20 cellular contexts compared by ENCODE assay signal in genomic region chr20:48567145-48567544, GRCh38.
DNase-seq lines count a peak whose midpoint lies in the region; ATAC-seq, FAIRE-seq and TF ChIP-seq lines count a peak whose summit lies in the region.
"Had no signal": no experiment of that assay in that cellular context is flagged by ENCODE, and none has a peak within 500 bp of the region (broad histone marks: within the 10 kb centered on the region; RNA-seq: fewer than 3 reads in every experiment).

No MANE protein-coding gene starts in this region.

- no peak for TF ChIP-seq RAD21 in H1 (IDR thresholded peaks at IDR 0.05 in 1 of 2, conservative IDR thresholded peaks at IDR 0.05 in 1 of 2; ENCODE audit: low read depth in 2 of 2, low read length in 2 of 2)

- no peak for ATAC-seq in stimulated activated naive B cell treated with anti-CD40 and anti-IgM and Interleukin-4, amounts not matched to agents 10 μg/mL and 1 μg/mL and 100 μg/mL, for 72 hours (replicated peaks)
- no peak for ATAC-seq in GM21526 (IDR thresholded peaks at IDR 0.05; ENCODE audit: low FRiP score, unreplicated experiment)
- ATAC-seq: GM23338, HCT116 had no signal

- no peak overlapping the region for H4K91ac ChIP-seq in H1 (replicated peaks; ENCODE audit: insufficient read length, low read length)

- H3K4me3 ChIP-seq in HEK293 (ENCODE audit: low read depth, low read length) = no peak overlapping the region
- H3K4me3 ChIP-seq in WERI-Rb-1 (ENCODE audit: low read depth, low read length) = no peak overlapping the region
- no peak overlapping the region for H3K4me3 ChIP-seq in H1 (ENCODE audit: extremely low read depth in 1 of 4, insufficient read depth in 2 of 4, low read depth in 3 of 4, low read length in 4 of 4)
- no peak overlapping the region for H3K4me3 ChIP-seq in brain microvascular endothelial cell (ENCODE audit: low read depth, low read length)
- H3K4me3 ChIP-seq: GM23338 had no signal

- no peak overlapping the region for H3K56ac ChIP-seq in H1 (replicated peaks; ENCODE audit: insufficient read length, low read depth, low read length)

- no peak for TF ChIP-seq POLR2A in H1 (IDR thresholded peaks at IDR 0.05; ENCODE audit: control extremely low read depth in 1 of 2, low read depth in 2 of 2, low read length in 2 of 2)

- H3K9me3 ChIP-seq in HEK293 (ENCODE audit: control insufficient read depth, insufficient read depth, low read depth, low read length) = no peaks in the 10 kb centered on the region
- peaks cover 3% of the 10 kb centered on the region for H3K9me3 ChIP-seq in WERI-Rb-1 (ENCODE audit: severe bottlenecking)
- H3K9me3 ChIP-seq in H1 (ENCODE audit: insufficient read depth in 2 of 2, low read depth in 1 of 2, low read length in 1 of 2) = peaks cover 3 to 10% of the 10 kb centered on the region in 2 experiments; a peak in 2 of 4 replicates

- POLR2A ChIA-PET in HEK293 (lab: Yijun Ruan, JAX) = no interaction called here
- POLR2A ChIA-PET in H1 (lab: Charles Lee; ENCODE audit: partially characterized antibody) = no interaction called here

- no peaks in the 10 kb centered on the region for H3K79me2 ChIP-seq in H1 (ENCODE audit: control insufficient read depth in 1 of 2, insufficient read depth in 2 of 2, low read length in 2 of 2)

- no peak overlapping the region for H2AK5ac ChIP-seq in H1 (ENCODE audit: low read depth, low read length)

- no peak overlapping the region for H3K4me2 ChIP-seq in H1 (ENCODE audit: insufficient read depth in 1 of 2, low read depth in 2 of 2, low read length in 2 of 2)
- H3K4me2 ChIP-seq: GM23338 had no signal

- no peaks in the 10 kb centered on the region for H3K36me3 ChIP-seq in HEK293 (ENCODE audit: control insufficient read depth in 2 of 2, insufficient read depth in 1 of 2, low read length in 2 of 2)
- H3K36me3 ChIP-seq in WERI-Rb-1 = no peaks in the 10 kb centered on the region
- H3K36me3 ChIP-seq in H1 (ENCODE audit: control insufficient read depth in 2 of 4, insufficient read depth in 4 of 4, low read length in 3 of 4) = no peaks in the 10 kb centered on the region
- H3K36me3 ChIP-seq in brain microvascular endothelial cell (replicated peaks) = no peaks in the 10 kb centered on the region

- H3K9me3 Mint-ChIP-seq in stimulated activated naive B cell treated with anti-CD40 and anti-IgM and Interleukin-4, amounts not matched to agents 10 μg/mL and 1 μg/mL and 100 μg/mL, for 72 hours = peaks cover 4 to 10% of the 10 kb centered on the region in 2 donors
- H3K9me3 Mint-ChIP-seq: CD8-positive, alpha-beta memory T cell had no signal

- H3K18ac ChIP-seq in H1 (ENCODE audit: extremely low read depth, low read length) = no peak overlapping the region

- H2BK120ac ChIP-seq in H1 (replicated peaks; ENCODE audit: low read depth, low read length) = no peak overlapping the region

- H2AFZ ChIP-seq in H1 (ENCODE audit: low read length) = no peak overlapping the region
- H2AFZ ChIP-seq: GM23338 had no signal

- no peak overlapping the region for H2BK15ac ChIP-seq in H1 (ENCODE audit: low read length)

- no peak overlapping the region for H4K5ac ChIP-seq in H1 (ENCODE audit: insufficient read length, low read depth, low read length)

- no peak overlapping the region for H3K9ac ChIP-seq in H1 (replicated peaks in 1 of 4; ENCODE audit: extremely low read depth in 1 of 4, low read depth in 3 of 4, low read length in 3 of 4)

- TF ChIP-seq CTCF in HEK293 (tag by site-specific recombination; IDR thresholded peaks at IDR 0.05) (no peak), WERI-Rb-1 (IDR thresholded peaks at IDR 0.05; ENCODE audit: low read depth, low read length) (no peak), H1 (IDR thresholded peaks at IDR 0.05; ENCODE audit: control extremely low read depth in 1 of 3, insufficient read depth in 1 of 3, low read depth in 1 of 3, low read length in 3 of 3) (no peak), brain microvascular endothelial cell (IDR thresholded peaks at IDR 0.05; ENCODE audit: low read depth, low read length, missing control alignments) (no peak)

- H3K23me2 ChIP-seq in H1 (ENCODE audit: low read depth, low read length) = no peaks in the 10 kb centered on the region

- TF ChIP-seq EP300 in H1 (IDR thresholded peaks at IDR 0.05; ENCODE audit: borderline replicate concordance in 1 of 2, low read depth in 2 of 2, low read length in 2 of 2) = no peak

- CTCF ChIA-PET in HEK293 (lab: Yijun Ruan, JAX) (interaction anchor here (0.6 kb wide), 2 partner anchors 29 to 522 kb away, joined by 3 read pairs; no protein-coding TSS in a partner anchor), H1 (lab: Charles Lee; ENCODE audit: partially characterized antibody) (interaction anchor here (1.3 to 2.2 kb wide), 3 partner anchors 10 to 53 kb away, joined by 3 to 11 read pairs (median 5); no protein-coding TSS in a partner anchor)

- H3K4me1 ChIP-seq in HEK293 (ENCODE audit: control insufficient read depth, insufficient read depth, low read length) (no peaks in the 10 kb centered on the region), H1 (replicated peaks in 1 of 4; ENCODE audit: control insufficient read depth in 3 of 4, insufficient read depth in 4 of 4, low read length in 3 of 4) (no peaks in the 10 kb centered on the region)

- H3K27me3 ChIP-seq in WERI-Rb-1 (ENCODE audit: insufficient read depth, low read depth, severe bottlenecking) (no peaks in the 10 kb centered on the region), H1 (replicated peaks in 1 of 4; ENCODE audit: control insufficient read depth in 3 of 4, extremely low read depth in 1 of 4, insufficient read depth in 3 of 4, low read length in 3 of 4) (no peaks in the 10 kb centered on the region), brain microvascular endothelial cell (replicated peaks) (no peaks in the 10 kb centered on the region)

- no peak overlapping the region for H3K23ac ChIP-seq in H1 (ENCODE audit: insufficient read length)

- no peak for FAIRE-seq in H1 (lab: Jason Lieb, UNC)
- FAIRE-seq: G401.6, GM12891 had no signal

- in situ Hi-C loops in brain microvascular endothelial cell (cut with HindIII; ENCODE audit: low pct_ligation_motif_present, low sequenced_read_pairs) = no loop called here

- no peak overlapping the region for H3K27ac ChIP-seq in HEK293 (ENCODE audit: extremely low read depth, low read depth, low read length)
- H3K27ac ChIP-seq in WERI-Rb-1 = peak overlapping the region; percentile 69
- no peak overlapping the region for H3K27ac ChIP-seq in H1 (ENCODE audit: low read depth, low read length)
- H3K27ac ChIP-seq in brain microvascular endothelial cell = no peak overlapping the region
- H3K27ac ChIP-seq: HL-60 had no signal

- H3K36me3 Mint-ChIP-seq in stimulated activated naive B cell treated with anti-CD40 and anti-IgM and Interleukin-4, amounts not matched to agents 10 μg/mL and 1 μg/mL and 100 μg/mL, for 72 hours = no peaks in the 10 kb centered on the region
- H3K36me3 Mint-ChIP-seq: CD4-positive, CD25-positive, alpha-beta regulatory T cell; CD8-positive, alpha-beta memory T cell had no signal

- 95% methylated on average over 5 of the region's 5 CpGs; no CpG with 5 or more reads in 1 of the 2 experiments for WGBS in H1 (ENCODE audit: extremely low coverage in 1 of 2, insufficient coverage in 1 of 2, insufficient read length in 1 of 2, insufficient replicate concordance in 2 of 2, low coverage in 1 of 2, low lambda C conversion rate in 2 of 2, missing lambda C conversion rate in 1 of 2), 2 experiments

- H2BK20ac ChIP-seq in H1 (ENCODE audit: low read length) = no peak overlapping the region

- no peak overlapping the region for H4K8ac ChIP-seq in H1 (ENCODE audit: extremely low read depth, insufficient read depth, low read length)

- DNase-seq in WERI-Rb-1 (no peak), H1 (ENCODE audit: low read depth in 1 of 2, low spot score in 2 of 2) (no peak), brain microvascular endothelial cell (no peak)
- no peak for DNase-seq in stimulated activated naive B cell treated with anti-CD40 and anti-IgM and Interleukin-4, amounts not matched to agents 10 μg/mL and 1 μg/mL and 100 μg/mL, for 72 hours
- DNase-seq: C1 segment of cervical spinal cord; CD4-positive, CD25-positive, alpha-beta regulatory T cell; CD8-positive, alpha-beta memory T cell; COR-L47; DMS 273 treated with DMSO at 0.1 percent for 48 hours; H7; IMR-90; KBM-7 had no signal

- no peaks in the 10 kb centered on the region for H3K4me1 Mint-ChIP-seq in stimulated activated naive B cell treated with anti-CD40 and anti-IgM and Interleukin-4, amounts not matched to agents 10 μg/mL and 1 μg/mL and 100 μg/mL, for 72 hours
- H3K4me1 Mint-ChIP-seq: B cell; CD8-positive, alpha-beta memory T cell; GM23338 had no signal

- no peaks in the 10 kb centered on the region for H4K20me1 ChIP-seq in H1 (replicated peaks in 1 of 2; ENCODE audit: control insufficient read depth in 1 of 2, insufficient read depth in 2 of 2, low read length in 2 of 2)

- peak overlapping the region; percentile 81 for H3K27ac Mint-ChIP-seq in stimulated activated naive B cell treated with anti-CD40 and anti-IgM and Interleukin-4, amounts not matched to agents 10 μg/mL and 1 μg/mL and 100 μg/mL, for 72 hours
- H3K27ac Mint-ChIP-seq: B cell; CD4-positive, CD25-positive, alpha-beta regulatory T cell; CD8-positive, alpha-beta memory T cell had no signal

- H3K4me3 Mint-ChIP-seq in stimulated activated naive B cell treated with anti-CD40 and anti-IgM and Interleukin-4, amounts not matched to agents 10 μg/mL and 1 μg/mL and 100 μg/mL, for 72 hours = no peak overlapping the region
- H3K4me3 Mint-ChIP-seq: B cell; CD4-positive, CD25-positive, alpha-beta regulatory T cell; CD8-positive, alpha-beta memory T cell; GM23338 had no signal

- peaks cover 15 to 20% of the 10 kb centered on the region in 2 donors for H3K27me3 Mint-ChIP-seq in stimulated activated naive B cell treated with anti-CD40 and anti-IgM and Interleukin-4, amounts not matched to agents 10 μg/mL and 1 μg/mL and 100 μg/mL, for 72 hours

- no peak overlapping the region for H2BK5ac ChIP-seq in H1 (ENCODE audit: low read depth, low read length)

- H3K14ac ChIP-seq in H1 (ENCODE audit: insufficient read length) = no peak overlapping the region

- H3K79me1 ChIP-seq in H1 (ENCODE audit: low read depth, low read length) = no peaks in the 10 kb centered on the region

- no peak overlapping the region for H3K4ac ChIP-seq in H1 (replicated peaks; ENCODE audit: insufficient read length, low read depth, low read length)

- no peak overlapping the region for H2BK12ac ChIP-seq in H1 (ENCODE audit: low read depth, low read length)

TF ChIP-seq in HEK293, 187 proteins besides CTCF, POLR2A, EP300 and RAD21:
- TF ChIP-seq ZNF623 (tag by site-specific recombination; IDR thresholded peaks at IDR 0.05) (peak; percentile 88), ZNF549 (tag by site-specific recombination; IDR thresholded peaks at IDR 0.05) (no peak), ZNF792 (tag by site-specific recombination; IDR thresholded peaks at IDR 0.05) (no peak), ZNF571 (tag by site-specific recombination; IDR thresholded peaks at IDR 0.05) (no peak)

TF ChIP-seq in H1, 55 proteins besides CTCF, POLR2A, EP300 and RAD21:
- peak; percentile 29; the same call in 1 of the 2 replicates for TF ChIP-seq KDM1A (IDR thresholded peaks at IDR 0.05; ENCODE audit: borderline replicate concordance, low read length)
- TF ChIP-seq SUZ12 (IDR thresholded peaks at IDR 0.05; ENCODE audit: low read length) = no peak
- TF ChIP-seq CEBPB (IDR thresholded peaks at IDR 0.05; ENCODE audit: low read depth, low read length) = no peak
TF ChIP-seq in H1: peak in this region for 1.
